Comparison of ENCODE assay signal across 1 cellular context in the genomic region with DNA sequence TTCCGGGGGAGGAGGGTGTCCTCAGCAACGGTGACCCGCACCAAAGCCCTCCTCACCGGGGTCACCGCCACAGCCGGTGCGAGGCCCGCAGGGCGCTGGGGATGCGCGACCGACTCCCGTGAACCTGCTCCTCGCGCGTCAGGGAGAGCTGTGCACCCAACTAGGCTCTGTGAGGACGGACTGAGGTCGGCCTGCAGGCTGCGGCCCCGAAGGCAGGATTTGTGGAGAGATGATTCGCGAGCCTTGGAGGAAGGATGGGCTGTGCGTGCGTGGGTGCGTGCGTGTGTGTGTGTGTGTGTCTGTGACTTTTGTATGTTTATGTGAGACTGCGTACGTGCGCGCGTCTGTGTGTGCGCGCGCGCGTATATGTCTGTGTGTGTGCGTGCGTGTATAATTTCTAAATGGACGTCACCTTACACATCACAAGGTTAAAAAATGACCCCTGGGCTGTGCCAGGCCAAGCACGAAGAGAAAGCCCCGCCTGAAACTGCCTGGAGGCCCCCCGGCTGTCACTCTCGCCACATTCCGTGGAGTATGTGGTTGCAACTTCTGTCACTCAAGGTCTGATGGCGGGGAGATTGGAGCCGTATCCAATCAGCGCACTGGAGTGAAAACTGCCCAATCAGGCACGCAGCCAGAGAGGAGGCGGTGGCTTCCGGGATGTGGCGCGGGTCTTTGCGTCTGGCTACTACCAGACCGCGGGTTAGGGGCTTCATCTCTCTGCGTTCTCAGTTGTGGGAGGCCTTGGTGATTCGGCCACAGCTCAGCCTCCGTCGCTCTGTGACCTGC.
TF ChIP-seq lines count a peak whose summit lies in the region.

A gene (plus strand): TSS at position 672 of the 789 bp plus-strand sequence. CDS start 170 bp downstream, outside the sequence.

TF ChIP-seq in IMR-90, 13 proteins besides CTCF, POLR2A, EP300 and RAD21 (continued from another document):
- TF ChIP-seq RCOR1 (IDR thresholded peaks at IDR 0.05; ENCODE audit: insufficient replicate concordance, low read length) (no peak), NFE2L2 (IDR thresholded peaks at IDR 0.05; ENCODE audit: low read depth, low read length) (no peak), RFX5 (IDR thresholded peaks at IDR 0.05; ENCODE audit: low read depth, low read length) (no peak)
